In the genomic region with DNA sequence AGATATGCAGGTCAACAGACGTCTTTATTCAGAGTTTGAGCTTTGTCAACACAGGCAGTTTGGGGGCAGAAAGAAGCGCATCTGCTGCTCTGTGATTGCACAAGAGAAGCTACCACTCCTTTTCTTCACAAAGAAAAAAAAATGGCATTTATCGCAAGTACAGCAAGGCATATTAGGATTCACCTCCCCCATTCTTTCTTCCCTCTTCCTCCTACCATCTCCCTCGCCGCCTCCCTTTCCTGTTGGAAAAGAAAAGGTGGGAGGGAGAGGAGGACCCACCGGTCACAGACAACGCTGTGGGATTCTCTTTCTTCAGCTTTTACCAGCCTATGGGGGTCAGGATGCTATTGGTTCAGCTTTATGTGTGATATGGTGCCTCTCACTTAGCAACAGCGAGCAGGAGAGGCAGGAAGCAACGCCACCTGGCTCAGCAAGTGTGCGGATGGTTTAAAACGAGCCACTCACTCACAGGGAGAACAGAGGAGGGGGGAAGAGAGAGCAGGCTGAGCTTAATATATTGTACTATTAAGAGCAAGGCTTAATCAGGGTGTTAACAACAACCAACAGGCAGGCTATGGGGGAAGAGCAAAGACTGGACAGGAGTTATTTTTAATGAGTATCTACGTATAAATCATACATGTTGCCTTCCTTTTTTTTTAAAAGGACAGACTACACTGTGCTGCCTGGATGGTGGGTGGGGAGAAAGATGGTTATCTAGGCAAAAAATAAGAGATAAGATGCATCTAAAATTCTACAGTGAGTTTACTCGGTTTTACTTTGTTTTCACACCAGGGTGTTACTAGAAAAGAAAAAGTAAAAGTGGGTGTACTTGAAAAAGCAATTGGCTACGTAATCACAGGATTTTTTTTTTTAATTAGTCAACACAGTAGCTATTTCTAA, we compare ENCODE assay signal across 8 cellular contexts.
DNase-seq lines count a peak whose midpoint lies in the region; ATAC-seq and TF ChIP-seq lines count a peak whose summit lies in the region.

No MANE protein-coding gene starts in this region.

- H3K9me2 ChIP-seq in OCI-LY1 (ENCODE audit: low read depth, low read length), result no peaks in the 10 kb centered on the region

- H2AFZ ChIP-seq in OCI-LY1 (ENCODE audit: low read length), result no peak overlapping the region

- peak overlapping the region; percentile 98 for H3K27ac Mint-ChIP-seq in neural crest cell (ENCODE audit: unreplicated experiment)

- 11% methylated on average over 10 of the region's 14 CpGs for WGBS in HUES64
- 10% methylated on average over 14 of the region's 14 CpGs for WGBS in urinary bladder

- no peaks in the 10 kb centered on the region for H3K36me3 Mint-ChIP-seq in neural crest cell (ENCODE audit: low read depth)

- ATAC-seq in HG03175 (IDR thresholded peaks at IDR 0.05; ENCODE audit: unreplicated experiment), result no peak

- no peaks in the 10 kb centered on the region for H3K9me3 Mint-ChIP-seq in neural crest cell

- no peaks in the 10 kb centered on the region for H3K79me2 ChIP-seq in OCI-LY1 (ENCODE audit: insufficient read depth, low read length)

- no peaks in the 10 kb centered on the region for H4K20me1 ChIP-seq in OCI-LY1 (ENCODE audit: insufficient read depth, low read length)

- H3K9me3 ChIP-seq in ES-I3 (ENCODE audit: control insufficient read depth, insufficient read depth, low read length) (no peaks in the 10 kb centered on the region), HUES64 (ENCODE audit: insufficient read depth, low read depth, low read length) (no peaks in the 10 kb centered on the region), OCI-LY1 (ENCODE audit: low read length) (no peaks in the 10 kb centered on the region)

- H3K27ac ChIP-seq in HUES64 (ENCODE audit: low read depth, low read length) (peak overlapping the region; percentile 69), OCI-LY1 (ENCODE audit: low read depth, low read length, poor library complexity, severe bottlenecking) (no peak overlapping the region), urinary bladder (ENCODE audit: low read depth) (peak overlapping the region; percentile 56)

- peaks cover 44% of the 10 kb centered on the region for H3K4me1 ChIP-seq in ES-I3 (ENCODE audit: insufficient read depth, low read length)
- peaks cover 49% of the 10 kb centered on the region for H3K4me1 ChIP-seq in HUES64 (ENCODE audit: insufficient read depth, low read length)
- peaks cover 22% of the 10 kb centered on the region for H3K4me1 ChIP-seq in OCI-LY1 (ENCODE audit: insufficient read depth, low read length, severe bottlenecking)
- H3K4me1 ChIP-seq in urinary bladder (ENCODE audit: insufficient read depth), result peaks cover 2% of the 10 kb centered on the region

- peak overlapping the region; percentile 80 for H3K4me3 Mint-ChIP-seq in neural crest cell

- peak; percentile 21 for DNase-seq in activated naive CD4-positive, alpha-beta T cell treated with anti-CD3 and anti-CD28 coated beads, Interleukin-2, amount 50 U/mL, for 16 hours
- DNase-seq in germinal center (ENCODE audit: low spot score) (peak; percentile 65), neural crest cell (ENCODE audit: low read depth, low spot score) (peak; percentile 32)

- no peaks in the 10 kb centered on the region for H3K27me3 Mint-ChIP-seq in neural crest cell (ENCODE audit: low read depth)

- H3K36me3 ChIP-seq in ES-I3 (ENCODE audit: insufficient read depth, low read length) (no peaks in the 10 kb centered on the region), HUES64 (ENCODE audit: insufficient read depth, low read length) (no peaks in the 10 kb centered on the region), OCI-LY1 (ENCODE audit: insufficient read depth, low read length) (no peaks in the 10 kb centered on the region), urinary bladder (ENCODE audit: insufficient read depth) (no peaks in the 10 kb centered on the region)

- H3K9ac ChIP-seq in ES-I3 (ENCODE audit: low read depth, low read length), result peak overlapping the region; percentile 49
- H3K9ac ChIP-seq in HUES64 (ENCODE audit: low read depth, low read length), result peak overlapping the region; percentile 51
- H3K9ac ChIP-seq in OCI-LY1 (ENCODE audit: low read length), result no peak overlapping the region

- H3F3A ChIP-seq in OCI-LY1 (ENCODE audit: insufficient read depth, low read length), result no peaks in the 10 kb centered on the region

- H3K4me3 ChIP-seq in HUES64 (ENCODE audit: low read length) (peak overlapping the region; percentile 39), OCI-LY1 (ENCODE audit: low read depth, low read length, poor library complexity, severe bottlenecking) (no peak overlapping the region), urinary bladder (ENCODE audit: low read depth, low read length) (peak overlapping the region; percentile 34)

- TF ChIP-seq CTCF in OCI-LY1 (IDR thresholded peaks at IDR 0.05; ENCODE audit: low read length), result no peak
- no peak for TF ChIP-seq CTCF in neural crest cell (conservative IDR thresholded peaks at IDR 0.05)

- no peaks in the 10 kb centered on the region for H3K27me3 ChIP-seq in HUES64 (ENCODE audit: insufficient read depth, low read length)
- H3K27me3 ChIP-seq in OCI-LY1 (ENCODE audit: insufficient read depth, low read length), result no peaks in the 10 kb centered on the region

- H3K4me1 Mint-ChIP-seq in neural crest cell, result peaks cover 67% of the 10 kb centered on the region

- 0 out of 2 replicates have a peak overlapping the region, but pooled peaks have one; percentile 3 for H3K4me2 ChIP-seq in OCI-LY1 (ENCODE audit: low read length)
